In genomic region chr4:38868055-38868965, GRCh38 we compare ENCODE assay signal across 8 cellular contexts. TPM values are rescaled to one million over a fixed set of nuclear protein-coding genes. Genes with fewer than 3 reads are reported as not detected.
DNase-seq lines count a peak whose midpoint lies in the region; ATAC-seq and TF ChIP-seq lines count a peak whose summit lies in the region.

No MANE protein-coding gene starts in this region.

- H3K4me3 ChIP-seq in BE2C (ENCODE audit: low read depth, low read length) (peak overlapping the region; percentile 51), ascending aorta (peak overlapping the region; percentile 74 to 83), skin epidermis (peak overlapping the region; percentile 62 to 92 (median 77))

- H3K4me1 ChIP-seq in BE2C (no peaks in the 10 kb centered on the region; the same call in 1 of the 2 replicates), ascending aorta (peaks cover 0 to 13% of the 10 kb centered on the region in 2 donors)

- peak; percentile 14 for ATAC-seq in HG03064 (IDR thresholded peaks at IDR 0.05; ENCODE audit: low read depth, unreplicated experiment)

- H3K27ac ChIP-seq in ascending aorta (peak overlapping the region; percentile 94 to 96), skin epidermis (peak overlapping the region; percentile 61 to 99 (median 95))

- H3K9me3 ChIP-seq in BE2C (no peaks in the 10 kb centered on the region), ascending aorta (no peaks in the 10 kb centered on the region)

- intact Hi-C loops in ascending aorta (cut with DNase I): loop anchor here (5.0 to 10.0 kb wide), 4 partner anchors 176 to 694 kb away; partner anchors contain the start of genes KLF3 and WDR19

- no peak for TF ChIP-seq CTCF in BE2C (IDR thresholded peaks at IDR 0.05; ENCODE audit: low read depth, low read length)
- no peak for TF ChIP-seq CTCF in ascending aorta (IDR thresholded peaks at IDR 0.05)

- H3K36me3 ChIP-seq in BE2C (no peaks in the 10 kb centered on the region), ascending aorta (peaks cover 0 to 6% of the 10 kb centered on the region in 2 donors)

- H3K27me3 ChIP-seq in BE2C (no peaks in the 10 kb centered on the region), ascending aorta (no peaks in the 10 kb centered on the region)

- peak; percentile 10 for DNase-seq in BE2C
- peak in 1 of 2 donors; percentile 76 for DNase-seq in ascending aorta (ENCODE audit: low spot score in 2 of 2)
- DNase-seq in iPS-NIHi11 (ENCODE audit: low spot score): peak; percentile 36
- no peak for DNase-seq in NCI-H2196 (lab: John Stamatoyannopoulos, UW; ENCODE audit: unreplicated experiment)
- no peak for DNase-seq in SIG-M5 treated with dmso at 0.1 percent for 504 hours (lab: John Stamatoyannopoulos, UW; ENCODE audit: unreplicated experiment)
- no peak for DNase-seq in HUDEP-2 (lab: John Stamatoyannopoulos, UW; ENCODE audit: unreplicated experiment in 76 of 76)

RNA-seq across cellular contexts. Expression of gene FAM114A1, which starts 0.7 kb away (rescaled TPM):
- not detected for polyA plus RNA-seq in BE2C (2012; ENCODE audit: insufficient read depth, insufficient read length, low read depth)
- 45.7 TPM for total RNA-seq in ascending aorta

RNA-seq across cellular contexts. Expression of gene TLR6, which starts 11.7 kb away (rescaled TPM):
- not detected for polyA plus RNA-seq in BE2C (2012; ENCODE audit: insufficient read depth, insufficient read length, low read depth)
- total RNA-seq in ascending aorta: 0.11 TPM

Comparison
In these comparisons a context has a peak if more than half of its experiments do, and no peak if none do; other contexts are left out.
1. DNase-seq: peak in BE2C (single experiment) and iPS-NIHi11 (single experiment); none in NCI-H2196 (single experiment), SIG-M5 treated with dmso at 0.1 percent for 504 hours (single experiment) and HUDEP-2 (0 of 76).
2. Peak in every context shown above with its lines, with median percentiles within 50 percentile points of each other: H3K4me3 ChIP-seq.